Comparison of ENCODE assay signal across 1 cellular context in the genomic region with DNA sequence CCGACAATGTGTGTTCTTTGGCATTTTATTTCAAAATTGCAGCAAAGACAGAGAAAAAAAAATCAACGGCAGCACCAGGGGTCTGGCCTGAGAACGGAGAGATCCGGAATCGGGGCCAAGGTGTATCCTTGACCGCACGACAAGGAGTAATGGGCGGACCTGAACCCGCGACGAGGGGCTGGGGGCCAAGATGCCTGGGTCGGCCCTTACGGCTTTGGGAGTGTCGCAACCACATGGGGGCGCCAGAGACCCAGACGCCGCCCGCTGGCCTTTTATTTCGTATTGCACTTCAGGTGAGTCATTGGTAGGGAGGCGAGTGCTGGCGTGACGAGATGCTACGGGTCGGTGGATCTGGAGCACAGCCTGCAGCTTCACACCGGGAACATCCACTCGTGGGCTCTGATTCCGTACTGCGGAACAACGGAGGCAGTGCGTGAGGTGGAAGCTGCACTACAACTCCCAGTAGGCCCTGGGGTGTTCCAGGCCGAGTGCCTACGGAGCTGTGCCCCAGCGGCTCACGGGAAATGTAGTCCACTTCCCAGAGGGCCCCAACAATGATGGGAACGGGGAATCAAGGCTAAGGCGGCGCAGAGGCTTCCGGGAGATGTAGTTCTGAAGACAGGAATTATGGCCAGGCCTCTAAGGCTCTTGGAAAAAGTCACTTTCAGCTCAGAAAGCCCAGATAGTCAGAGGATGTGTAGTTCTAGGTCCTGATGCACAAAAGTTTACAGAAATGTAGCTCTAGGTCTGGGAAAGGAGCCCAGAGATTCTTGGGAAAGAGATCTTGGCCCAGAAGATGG.
TF ChIP-seq lines count a peak whose summit lies in the region.

No MANE protein-coding gene starts in this region.

TF ChIP-seq in HepG2, 621 proteins besides CTCF, POLR2A, EP300 and RAD21 (continued from another document and continues in another):
- TF ChIP-seq, protein P1, sequence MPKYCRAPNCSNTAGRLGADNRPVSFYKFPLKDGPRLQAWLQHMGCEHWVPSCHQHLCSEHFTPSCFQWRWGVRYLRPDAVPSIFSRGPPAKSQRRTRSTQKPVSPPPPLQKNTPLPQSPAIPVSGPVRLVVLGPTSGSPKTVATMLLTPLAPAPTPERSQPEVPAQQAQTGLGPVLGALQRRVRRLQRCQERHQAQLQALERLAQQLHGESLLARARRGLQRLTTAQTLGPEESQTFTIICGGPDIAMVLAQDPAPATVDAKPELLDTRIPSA (CRISPR knock-in tag; IDR thresholded peaks at IDR 0.05; ENCODE audit: borderline replicate concordance): no peak
- peak; percentile 60 for TF ChIP-seq RXRB (CRISPR knock-in tag; IDR thresholded peaks at IDR 0.05; ENCODE audit: borderline replicate concordance)
- peak; percentile 24; the same call in 1 of the 2 replicates for TF ChIP-seq KMT2B (CRISPR knock-in tag; IDR thresholded peaks at IDR 0.05)
- TF ChIP-seq ARNT2 (CRISPR knock-in tag; IDR thresholded peaks at IDR 0.05; ENCODE audit: low read depth): no peak
- peak; percentile 55 for TF ChIP-seq TBX2 (CRISPR knock-in tag; IDR thresholded peaks at IDR 0.05; ENCODE audit: borderline replicate concordance)
- TF ChIP-seq STAG1 (CRISPR knock-in tag; IDR thresholded peaks at IDR 0.05): peak; percentile 88
- TF ChIP-seq FOXO1 (CRISPR knock-in tag; IDR thresholded peaks at IDR 0.05): peak; percentile 57; the same call in 1 of the 2 replicates
- TF ChIP-seq, protein P2, sequence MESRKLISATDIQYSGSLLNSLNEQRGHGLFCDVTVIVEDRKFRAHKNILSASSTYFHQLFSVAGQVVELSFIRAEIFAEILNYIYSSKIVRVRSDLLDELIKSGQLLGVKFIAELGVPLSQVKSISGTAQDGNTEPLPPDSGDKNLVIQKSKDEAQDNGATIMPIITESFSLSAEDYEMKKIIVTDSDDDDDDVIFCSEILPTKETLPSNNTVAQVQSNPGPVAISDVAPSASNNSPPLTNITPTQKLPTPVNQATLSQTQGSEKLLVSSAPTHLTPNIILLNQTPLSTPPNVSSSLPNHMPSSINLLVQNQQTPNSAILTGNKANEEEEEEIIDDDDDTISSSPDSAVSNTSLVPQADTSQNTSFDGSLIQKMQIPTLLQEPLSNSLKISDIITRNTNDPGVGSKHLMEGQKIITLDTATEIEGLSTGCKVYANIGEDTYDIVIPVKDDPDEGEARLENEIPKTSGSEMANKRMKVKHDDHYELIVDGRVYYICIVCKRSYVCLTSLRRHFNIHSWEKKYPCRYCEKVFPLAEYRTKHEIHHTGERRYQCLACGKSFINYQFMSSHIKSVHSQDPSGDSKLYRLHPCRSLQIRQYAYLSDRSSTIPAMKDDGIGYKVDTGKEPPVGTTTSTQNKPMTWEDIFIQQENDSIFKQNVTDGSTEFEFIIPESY (CRISPR knock-in tag; IDR thresholded peaks at IDR 0.05): peak; percentile 99
- TF ChIP-seq EED (CRISPR knock-in tag; IDR thresholded peaks at IDR 0.05): peak; percentile 62; the same call in 1 of the 2 replicates
- 0 out of 2 replicates have a peak, but pooled peaks have one; percentile 42 for TF ChIP-seq ZBTB7A (CRISPR knock-in tag; IDR thresholded peaks at IDR 0.05)
- TF ChIP-seq ONECUT2 (CRISPR knock-in tag; IDR thresholded peaks at IDR 0.05): no peak
- TF ChIP-seq MEIS1 (CRISPR knock-in tag; IDR thresholded peaks at IDR 0.05; ENCODE audit: borderline replicate concordance): peak; percentile 18; the same call in 1 of the 2 replicates
- TF ChIP-seq ZBTB3 (CRISPR knock-in tag; IDR thresholded peaks at IDR 0.05; ENCODE audit: borderline replicate concordance, low read depth): no peak
- TF ChIP-seq ZKSCAN1 (IDR thresholded peaks at IDR 0.05; ENCODE audit: low read length): no peak
- peak; percentile 37; the same call in 1 of the 2 replicates for TF ChIP-seq GABPA (IDR thresholded peaks at IDR 0.05; ENCODE audit: low read depth, low read length)
- TF ChIP-seq GABPA (CRISPR knock-in tag; IDR thresholded peaks at IDR 0.05; ENCODE audit: low read depth): peak; percentile 79
- TF ChIP-seq ZNF460 (CRISPR knock-in tag; IDR thresholded peaks at IDR 0.05; ENCODE audit: borderline replicate concordance): no peak
- TF ChIP-seq KDM2A (CRISPR knock-in tag; IDR thresholded peaks at IDR 0.05; ENCODE audit: borderline replicate concordance, low read depth): peak; percentile 76
- TF ChIP-seq SMC3 (IDR thresholded peaks at IDR 0.05; ENCODE audit: low read length): peak; percentile 45; the same call in 1 of the 2 replicates
- peak; percentile 60 for TF ChIP-seq HNRNPLL (IDR thresholded peaks at IDR 0.05; ENCODE audit: low read depth, low read length, poor library complexity, severe bottlenecking)
- TF ChIP-seq ZNF3 (CRISPR knock-in tag; IDR thresholded peaks at IDR 0.05): 0 out of 2 replicates have a peak, but pooled peaks have one; percentile 13
- no peak for TF ChIP-seq ZNF431 (CRISPR knock-in tag; IDR thresholded peaks at IDR 0.05; ENCODE audit: borderline replicate concordance, low read depth)
- TF ChIP-seq ZNF615 (CRISPR knock-in tag; IDR thresholded peaks at IDR 0.05; ENCODE audit: borderline replicate concordance): no peak
- peak; percentile 76 for TF ChIP-seq SPEN (CRISPR knock-in tag; IDR thresholded peaks at IDR 0.05; ENCODE audit: low read depth)
- peak; percentile 62; the same call in 1 of the 2 replicates for TF ChIP-seq CBFB (CRISPR knock-in tag; IDR thresholded peaks at IDR 0.05)
- TF ChIP-seq, protein P3, sequence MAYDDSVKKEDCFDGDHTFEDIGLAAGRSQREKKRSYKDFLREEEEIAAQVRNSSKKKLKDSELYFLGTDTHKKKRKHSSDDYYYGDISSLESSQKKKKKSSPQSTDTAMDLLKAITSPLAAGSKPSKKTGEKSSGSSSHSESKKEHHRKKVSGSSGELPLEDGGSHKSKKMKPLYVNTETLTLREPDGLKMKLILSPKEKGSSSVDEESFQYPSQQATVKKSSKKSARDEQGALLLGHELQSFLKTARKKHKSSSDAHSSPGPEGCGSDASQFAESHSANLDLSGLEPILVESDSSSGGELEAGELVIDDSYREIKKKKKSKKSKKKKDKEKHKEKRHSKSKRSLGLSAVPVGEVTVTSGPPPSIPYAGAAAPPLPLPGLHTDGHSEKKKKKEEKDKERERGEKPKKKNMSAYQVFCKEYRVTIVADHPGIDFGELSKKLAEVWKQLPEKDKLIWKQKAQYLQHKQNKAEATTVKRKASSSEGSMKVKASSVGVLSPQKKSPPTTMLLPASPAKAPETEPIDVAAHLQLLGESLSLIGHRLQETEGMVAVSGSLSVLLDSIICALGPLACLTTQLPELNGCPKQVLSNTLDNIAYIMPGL (CRISPR knock-in tag; IDR thresholded peaks at IDR 0.05; ENCODE audit: borderline replicate concordance in 1 of 2, low read depth in 1 of 2): peak; percentile 78 to 85
- 0 out of 2 replicates have a peak, but pooled peaks have one; percentile 29 for TF ChIP-seq IRF9 (CRISPR knock-in tag; IDR thresholded peaks at IDR 0.05; ENCODE audit: borderline replicate concordance)
- peak; percentile 51; the same call in 1 of the 2 replicates for TF ChIP-seq HDAC2 (CRISPR knock-in tag; IDR thresholded peaks at IDR 0.05)
- no peak for TF ChIP-seq GLI4 (CRISPR knock-in tag; IDR thresholded peaks at IDR 0.05; ENCODE audit: borderline replicate concordance)
- TF ChIP-seq ZNF580 (CRISPR knock-in tag; IDR thresholded peaks at IDR 0.05; ENCODE audit: borderline replicate concordance, low read depth): peak; percentile 72; the same call in 1 of the 2 replicates
- TF ChIP-seq ZNF674 (CRISPR knock-in tag; IDR thresholded peaks at IDR 0.05; ENCODE audit: low read depth): no peak
- TF ChIP-seq, protein P4, sequence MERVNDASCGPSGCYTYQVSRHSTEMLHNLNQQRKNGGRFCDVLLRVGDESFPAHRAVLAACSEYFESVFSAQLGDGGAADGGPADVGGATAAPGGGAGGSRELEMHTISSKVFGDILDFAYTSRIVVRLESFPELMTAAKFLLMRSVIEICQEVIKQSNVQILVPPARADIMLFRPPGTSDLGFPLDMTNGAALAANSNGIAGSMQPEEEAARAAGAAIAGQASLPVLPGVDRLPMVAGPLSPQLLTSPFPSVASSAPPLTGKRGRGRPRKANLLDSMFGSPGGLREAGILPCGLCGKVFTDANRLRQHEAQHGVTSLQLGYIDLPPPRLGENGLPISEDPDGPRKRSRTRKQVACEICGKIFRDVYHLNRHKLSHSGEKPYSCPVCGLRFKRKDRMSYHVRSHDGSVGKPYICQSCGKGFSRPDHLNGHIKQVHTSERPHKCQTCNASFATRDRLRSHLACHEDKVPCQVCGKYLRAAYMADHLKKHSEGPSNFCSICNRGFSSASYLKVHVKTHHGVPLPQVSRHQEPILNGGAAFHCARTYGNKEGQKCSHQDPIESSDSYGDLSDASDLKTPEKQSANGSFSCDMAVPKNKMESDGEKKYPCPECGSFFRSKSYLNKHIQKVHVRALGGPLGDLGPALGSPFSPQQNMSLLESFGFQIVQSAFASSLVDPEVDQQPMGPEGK (CRISPR knock-in tag; IDR thresholded peaks at IDR 0.05): peak; percentile 69
- TF ChIP-seq SALL1 (CRISPR knock-in tag; IDR thresholded peaks at IDR 0.05): peak; percentile 74
- no peak for TF ChIP-seq ZNF468 (CRISPR knock-in tag; IDR thresholded peaks at IDR 0.05)
- peak; percentile 71; the same call in 1 of the 2 replicates for TF ChIP-seq ZNF776 (CRISPR knock-in tag; IDR thresholded peaks at IDR 0.05)
- peak; percentile 58; the same call in 1 of the 2 replicates for TF ChIP-seq KDM5B (CRISPR knock-in tag; IDR thresholded peaks at IDR 0.05; ENCODE audit: borderline replicate concordance)
- TF ChIP-seq ZNF350 (CRISPR knock-in tag; IDR thresholded peaks at IDR 0.05; ENCODE audit: borderline replicate concordance, low read depth): peak; percentile 52; the same call in 1 of the 2 replicates
- TF ChIP-seq TARDBP (CRISPR knock-in tag; IDR thresholded peaks at IDR 0.05): 0 out of 2 replicates have a peak, but pooled peaks have one; percentile 14
- 0 out of 2 replicates have a peak, but pooled peaks have one; percentile 14 for TF ChIP-seq ZNF710 (CRISPR knock-in tag; IDR thresholded peaks at IDR 0.05; ENCODE audit: borderline replicate concordance)
- peak; percentile 48; the same call in 1 of the 2 replicates for TF ChIP-seq HMGXB3 (CRISPR knock-in tag; IDR thresholded peaks at IDR 0.05; ENCODE audit: borderline replicate concordance)
- no peak for TF ChIP-seq ZNF780A (CRISPR knock-in tag; IDR thresholded peaks at IDR 0.05)
- TF ChIP-seq HCFC1 (IDR thresholded peaks at IDR 0.05; ENCODE audit: low read depth, low read length): peak; percentile 99
- TF ChIP-seq POGK (CRISPR knock-in tag; conservative IDR thresholded peaks at IDR 0.05): peak; percentile 54; the same call in 1 of the 2 replicates
